8 cellular contexts compared by ENCODE assay signal in genomic region chr4:153232768-153233167, GRCh38. TPM values are rescaled to one million over a fixed set of nuclear protein-coding genes. Genes with fewer than 3 reads are reported as not detected.
A peak's percentile ranks its signal among the peaks of the same experiment; 100 is the strongest.
DNase-seq lines count a peak whose midpoint lies in the region; ATAC-seq and TF ChIP-seq lines count a peak whose summit lies in the region.

No MANE protein-coding gene starts in this region.

- H2BK15ac ChIP-seq in neuronal stem cell (ENCODE audit: low read length): no peak overlapping the region

- no peaks in the 10 kb centered on the region for H3K27me3 ChIP-seq in gastroesophageal sphincter
- H3K27me3 ChIP-seq in transverse colon: no peaks in the 10 kb centered on the region
- H3K27me3 ChIP-seq in neuronal stem cell (ENCODE audit: control insufficient read depth in 3 of 3, insufficient read depth in 3 of 3, low read depth in 1 of 3, low read length in 3 of 3): no peaks in the 10 kb centered on the region

- H3K9me3 ChIP-seq in gastroesophageal sphincter (no peaks in the 10 kb centered on the region), transverse colon (no peaks in the 10 kb centered on the region), neuronal stem cell (replicated peaks in 1 of 2; ENCODE audit: control insufficient read depth in 2 of 2, insufficient read depth in 1 of 2, low read depth in 1 of 2, low read length in 2 of 2) (peaks cover 0 to 5% of the 10 kb centered on the region in 2 donors)

- TF ChIP-seq EP300 in gastroesophageal sphincter (IDR thresholded peaks at IDR 0.05) (no peak), transverse colon (IDR thresholded peaks at IDR 0.05; ENCODE audit: low read depth) (no peak)

- intact Hi-C loops in activated naive CD4-positive, alpha-beta T cell treated with anti-CD3 and anti-CD28 coated beads for 36 hours (cut with micrococcal nuclease): loop anchor here (1.0 kb wide), 1 partner anchor 84 kb away; no protein-coding TSS in a partner anchor
- intact Hi-C loops in transverse colon (cut with DNase I; ENCODE audit: low total_unique reads): no loop called here

- in situ Hi-C loops in transverse colon (cut with MboI; ENCODE audit: low pct_ligation_motif_present in 1 of 4, low pct_unique_long_range_greater_than_20kb in 1 of 4, low sequenced_read_pairs in 3 of 4): no loop called here

- peak; percentile 32 for ATAC-seq in gastroesophageal sphincter
- no peak for ATAC-seq in GM19351 (IDR thresholded peaks at IDR 0.05; ENCODE audit: unreplicated experiment)

- H3K36me3 Mint-ChIP-seq in activated naive CD4-positive, alpha-beta T cell treated with anti-CD3 and anti-CD28 coated beads for 36 hours (ENCODE audit: low read depth): no peaks in the 10 kb centered on the region
- peaks cover under 1% of the 10 kb centered on the region for H3K36me3 Mint-ChIP-seq in mesothelial cell of epicardium

- H3K4me3 ChIP-seq in gastroesophageal sphincter: no peak overlapping the region
- no peak overlapping the region for H3K4me3 ChIP-seq in transverse colon
- H3K4me3 ChIP-seq in neuronal stem cell (ENCODE audit: low read length in 2 of 2): no peak overlapping the region

- H3K27ac ChIP-seq in gastroesophageal sphincter: no peak overlapping the region
- H3K27ac ChIP-seq in transverse colon: peak overlapping the region in 3 of 4 donors; percentile 54 to 64 (median 61)
- no peak overlapping the region for H3K27ac ChIP-seq in neuronal stem cell (replicated peaks; ENCODE audit: low read length)

- H3K9ac ChIP-seq in neuronal stem cell (ENCODE audit: low read depth, low read length, poor library complexity): no peak overlapping the region

- no peak overlapping the region for H4K91ac ChIP-seq in neuronal stem cell (ENCODE audit: low read depth, low read length, poor library complexity)

- no peak overlapping the region for H2BK120ac ChIP-seq in neuronal stem cell (ENCODE audit: low read depth, low read length)

- no peak overlapping the region for H3K4ac ChIP-seq in neuronal stem cell (ENCODE audit: low read length)

- no peak overlapping the region for H3K14ac ChIP-seq in neuronal stem cell (ENCODE audit: low read length)

- peak; percentile 39 for DNase-seq in activated naive CD4-positive, alpha-beta T cell treated with anti-CD3 and anti-CD28 coated beads for 36 hours
- DNase-seq in activated naive CD4-positive, alpha-beta T cell treated with Interleukin-2 at 50 U/mL for 16 hours: no peak
- DNase-seq in NCI-H69 (lab: John Stamatoyannopoulos, UW): peak; percentile 46
- peak; percentile 49 for DNase-seq in transverse colon
- DNase-seq in mesothelial cell of epicardium (ENCODE audit: low spot score in 2 of 2, unreplicated experiment in 2 of 2): no peak
- no peak for DNase-seq in neuronal stem cell (ENCODE audit: low spot score)

- H2AFZ ChIP-seq in neuronal stem cell (ENCODE audit: low read length): no peak overlapping the region

- H2BK5ac ChIP-seq in neuronal stem cell (ENCODE audit: low read length): no peak overlapping the region

- H3K79me1 ChIP-seq in neuronal stem cell (ENCODE audit: low read depth, low read length): no peaks in the 10 kb centered on the region

- TF ChIP-seq POLR2A in gastroesophageal sphincter (IDR thresholded peaks at IDR 0.05) (no peak), transverse colon (IDR thresholded peaks at IDR 0.05) (no peak)

- no peak overlapping the region for H3K18ac ChIP-seq in neuronal stem cell (ENCODE audit: low read length)

- CTCF ChIA-PET in activated naive CD4-positive, alpha-beta T cell treated with anti-CD3 and anti-CD28 coated beads for 36 hours (lab: Charles Lee): interaction anchor here (0.7 kb wide), 1 partner anchor 242 kb away, joined by 3 read pairs; no protein-coding TSS in a partner anchor

- H2AK5ac ChIP-seq in neuronal stem cell (ENCODE audit: low read depth, low read length): no peak overlapping the region

- no peak overlapping the region for H3K4me2 ChIP-seq in neuronal stem cell (ENCODE audit: insufficient read depth, low read length, poor library complexity, severe bottlenecking)

- no peak overlapping the region for H2BK12ac ChIP-seq in neuronal stem cell (ENCODE audit: low read length)

- no peak overlapping the region for H3K27ac Mint-ChIP-seq in activated naive CD4-positive, alpha-beta T cell treated with anti-CD3 and anti-CD28 coated beads for 36 hours
- no peak overlapping the region for H3K27ac Mint-ChIP-seq in mesothelial cell of epicardium

- WGBS in gastroesophageal sphincter (ENCODE audit: low coverage in 1 of 2), 2 donors: 50 to 90% methylated on average over 1 to 3 of the region's 3 CpGs
- 48 to 50% methylated on average over 3 of the region's 3 CpGs for WGBS in transverse colon (ENCODE audit: low coverage in 1 of 2), 2 donors
- WGBS in neuronal stem cell (ENCODE audit: extremely low coverage in 2 of 2, insufficient read length in 2 of 2, insufficient replicate concordance in 1 of 2), 2 donors: no CpG with 5 or more reads among the region's 3 CpGs

- peaks cover 36% of the 10 kb centered on the region for H3K4me1 Mint-ChIP-seq in activated naive CD4-positive, alpha-beta T cell treated with anti-CD3 and anti-CD28 coated beads for 36 hours (ENCODE audit: low read depth)
- peaks cover 56% of the 10 kb centered on the region for H3K4me1 Mint-ChIP-seq in mesothelial cell of epicardium

- TF ChIP-seq CTCF in gastroesophageal sphincter (IDR thresholded peaks at IDR 0.05) (peak in 1 of 4 experiments; percentile 12), transverse colon (IDR thresholded peaks at IDR 0.05) (peak in 4 of 5 experiments; percentile 16 to 41 (median 28)), mesothelial cell of epicardium (IDR thresholded peaks at IDR 0.05; ENCODE audit: unreplicated experiment) (no peak)

- H3K36me3 ChIP-seq in gastroesophageal sphincter: no peaks in the 10 kb centered on the region
- no peaks in the 10 kb centered on the region for H3K36me3 ChIP-seq in transverse colon
- peaks cover 0 to 40% of the 10 kb centered on the region in 2 donors for H3K36me3 ChIP-seq in neuronal stem cell (replicated peaks in 1 of 2; ENCODE audit: control insufficient read depth in 2 of 2, insufficient read depth in 2 of 2, low read length in 2 of 2)

- no peaks in the 10 kb centered on the region for H3K9me3 Mint-ChIP-seq in activated naive CD4-positive, alpha-beta T cell treated with anti-CD3 and anti-CD28 coated beads for 36 hours
- no peaks in the 10 kb centered on the region for H3K9me3 Mint-ChIP-seq in mesothelial cell of epicardium

- H3K4me1 ChIP-seq in gastroesophageal sphincter (peaks cover 3 to 49% (median 16%) of the 10 kb centered on the region in 3 donors), transverse colon (peaks cover 10 to 41% (median 25%) of the 10 kb centered on the region in 4 donors), neuronal stem cell (ENCODE audit: control insufficient read depth in 2 of 2, insufficient read depth in 1 of 2, low read depth in 1 of 2, low read length in 2 of 2) (peaks cover 7 to 18% of the 10 kb centered on the region in 2 donors)

- no peaks in the 10 kb centered on the region for H3K27me3 Mint-ChIP-seq in activated naive CD4-positive, alpha-beta T cell treated with anti-CD3 and anti-CD28 coated beads for 36 hours (ENCODE audit: low read depth)
- no peaks in the 10 kb centered on the region for H3K27me3 Mint-ChIP-seq in mesothelial cell of epicardium (ENCODE audit: low read depth)

- H3K4me3 Mint-ChIP-seq in activated naive CD4-positive, alpha-beta T cell treated with anti-CD3 and anti-CD28 coated beads for 36 hours: no peak overlapping the region
- H3K4me3 Mint-ChIP-seq in mesothelial cell of epicardium: no peak overlapping the region

- no peak overlapping the region for H3K23ac ChIP-seq in neuronal stem cell (ENCODE audit: low read depth, low read length, poor library complexity)

- no peak overlapping the region for H4K8ac ChIP-seq in neuronal stem cell (ENCODE audit: low read depth, low read length)

RNA-seq across cellular contexts. Expression of gene TRIM2, which starts 28.5 kb away (rescaled TPM):
- 1 to 10 TPM; 3.8 to 4.2 TPM for total RNA-seq in activated naive CD4-positive, alpha-beta T cell treated with anti-CD3 and anti-CD28 coated beads for 36 hours
- total RNA-seq in gastroesophageal sphincter: 10 to 100 TPM; 31.2 to 59.2 (median 44.4) TPM
- 100 to 1,000 TPM in 2 of 4 donors, 10 to 100 TPM in 2; 71.8 to 124 (median 95.3) TPM for total RNA-seq in transverse colon
- total RNA-seq in mesothelial cell of epicardium: 47.3 to 50.1 TPM (median 48.8 TPM) in 3 replicates
- polyA plus RNA-seq in neuronal stem cell (2013, experiment 1 of 2): 33.1 TPM
- 34.5 TPM for polyA plus RNA-seq in neuronal stem cell (2013, experiment 2 of 2)

Comparison
In these comparisons a context has a peak if more than half of its experiments do, and no peak if none do; other contexts are left out.
1. DNase-seq: peak in activated naive CD4-positive, alpha-beta T cell treated with anti-CD3 and anti-CD28 coated beads for 36 hours (single experiment), NCI-H69 (single experiment) and transverse colon (single experiment); none in activated naive CD4-positive, alpha-beta T cell treated with Interleukin-2 at 50 U/mL for 16 hours (single experiment), mesothelial cell of epicardium (0 of 2) and neuronal stem cell (single experiment).
2. H3K27ac ChIP-seq: peak in transverse colon (3 of 4); none in gastroesophageal sphincter (0 of 4) and neuronal stem cell (single experiment).